ENCODE assay signal across 21 cellular contexts in the genomic region with DNA sequence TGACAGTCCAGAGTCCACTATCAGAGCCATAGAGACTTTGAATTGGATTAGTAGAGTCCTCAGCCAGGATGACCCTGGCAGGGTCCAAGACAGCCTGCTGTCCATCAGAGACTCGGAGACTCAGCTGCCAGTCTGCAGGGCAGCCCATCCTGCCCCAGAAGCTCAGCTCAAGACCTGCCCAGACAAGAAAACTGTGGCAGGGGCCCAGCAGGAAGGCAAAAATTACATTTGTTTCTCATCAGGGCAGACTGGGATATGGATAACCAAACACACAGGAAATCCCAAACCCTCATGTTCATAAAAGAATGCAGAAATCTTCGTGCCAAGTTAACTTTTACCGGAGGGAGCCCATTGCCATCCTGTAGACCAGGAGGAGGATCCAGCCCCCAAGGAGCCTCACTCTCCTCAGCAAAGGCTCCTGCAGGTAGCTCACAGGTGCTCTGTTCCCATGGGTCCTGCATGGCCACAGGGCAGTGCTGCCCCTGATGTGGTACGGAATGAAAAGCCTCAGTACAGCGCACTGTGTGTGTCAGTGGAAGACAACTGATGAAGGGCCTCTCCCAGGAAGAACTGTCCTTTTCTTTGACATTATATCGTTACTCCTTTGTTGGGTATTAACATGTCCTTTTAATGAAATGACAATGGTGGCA.
DNase-seq lines count a peak whose midpoint lies in the region; ATAC-seq and TF ChIP-seq lines count a peak whose summit lies in the region.
"Had no signal": no experiment of that assay in that cellular context is flagged by ENCODE, and none has a peak within 500 bp of the region (broad histone marks: within the 10 kb centered on the region; RNA-seq: fewer than 3 reads in every experiment).

No MANE protein-coding gene starts in this region.

- H3K9me3 ChIP-seq in skeletal muscle satellite cell (replicated peaks; ENCODE audit: low read length) (no peaks in the 10 kb centered on the region), mucosa of descending colon (no peaks in the 10 kb centered on the region)
- H3K9me3 ChIP-seq: tibial nerve had no signal

- no peaks in the 10 kb centered on the region for H3K9me3 Mint-ChIP-seq in activated naive CD8-positive, alpha-beta T cell treated with anti-CD3 and anti-CD28 coated beads, Interleukin-2, amount 50 U/mL, for 24 hours
- H3K9me3 Mint-ChIP-seq: CD8-positive, alpha-beta T cell had no signal

- TF ChIP-seq CTCF in mucosa of descending colon (IDR thresholded peaks at IDR 0.05): no peak

- H3K4me2 ChIP-seq in skeletal muscle satellite cell (ENCODE audit: low read length): peak overlapping the region; percentile 49

- H3K36me3 Mint-ChIP-seq in activated naive CD8-positive, alpha-beta T cell treated with anti-CD3 and anti-CD28 coated beads, Interleukin-2, amount 50 U/mL, for 24 hours (ENCODE audit: low read depth): no peaks in the 10 kb centered on the region
- H3K36me3 Mint-ChIP-seq: CD8-positive, alpha-beta T cell had no signal

- H3K4me3 ChIP-seq in skeletal muscle satellite cell (ENCODE audit: low read length) (no peak overlapping the region), mucosa of descending colon (no peak overlapping the region)
- H3K4me3 ChIP-seq: tibial nerve had no signal

- no peak overlapping the region for H3K4me3 Mint-ChIP-seq in activated naive CD8-positive, alpha-beta T cell treated with anti-CD3 and anti-CD28 coated beads, Interleukin-2, amount 50 U/mL, for 24 hours
- H3K4me3 Mint-ChIP-seq: CD8-positive, alpha-beta T cell had no signal

- H3K4me1 ChIP-seq in skeletal muscle satellite cell (ENCODE audit: control insufficient read depth, insufficient read depth, low read length): peaks cover 38% of the 10 kb centered on the region
- no peaks in the 10 kb centered on the region for H3K4me1 ChIP-seq in mucosa of descending colon (ENCODE audit: low read depth)

- intact Hi-C loops in mucosa of descending colon (cut with DNase I, micrococcal nuclease): no loop called here

- H3K27me3 Mint-ChIP-seq in activated naive CD8-positive, alpha-beta T cell treated with anti-CD3 and anti-CD28 coated beads, Interleukin-2, amount 50 U/mL, for 24 hours: no peaks in the 10 kb centered on the region

- peak; percentile 41 for DNase-seq in EL
- peak; percentile 57 for DNase-seq in fibroblast of peridontal ligament (ENCODE audit: extremely low read depth)
- no peak for DNase-seq in activated naive CD8-positive, alpha-beta T cell treated with anti-CD3 and anti-CD28 coated beads, Interleukin-2, amount 50 U/mL, for 24 hours
- DNase-seq in activated CD4-positive, alpha-beta T cell treated with anti-CD3 and anti-CD28 coated beads for 4 hours: no peak
- no peak for DNase-seq in mucosa of descending colon
- DNase-seq: activated CD4-positive, alpha-beta T cell treated with anti-CD3 and anti-CD28 coated beads for 1 hour; activated effector memory CD4-positive, alpha-beta T cell treated with Interleukin-2 at 50 U/mL for 16 hours; CD8-positive, alpha-beta T cell; H7; KBM-7; left colon; midbrain; NCI-H1048; NCI-H2081 treated with DMSO at 0.1 percent for 48 hours; NCI-H510A treated with DMSO at 0.1 percent for 48 hours; retina; stimulated activated naive CD4-positive, alpha-beta T cell had no signal

- ATAC-seq in SK-N-SH treated with all-trans-retinoic acid at 6 μM for 48 hours (peak; percentile 61), HG02981 (IDR thresholded peaks at IDR 0.05; ENCODE audit: unreplicated experiment) (no peak), mucosa of descending colon (no peak)
- ATAC-seq in activated naive CD8-positive, alpha-beta T cell treated with anti-CD3 and anti-CD28 coated beads, Interleukin-2, amount 50 U/mL, for 24 hours: no peak
- ATAC-seq: CD8-positive, alpha-beta T cell; left colon had no signal

- H3K36me3 ChIP-seq in skeletal muscle satellite cell (ENCODE audit: insufficient read depth, low read length) (no peaks in the 10 kb centered on the region), mucosa of descending colon (ENCODE audit: low read depth) (no peaks in the 10 kb centered on the region)
- H3K36me3 ChIP-seq: tibial nerve had no signal

- H3K9ac ChIP-seq in skeletal muscle satellite cell (ENCODE audit: low read depth, low read length): peak overlapping the region; percentile 69

- no peak overlapping the region for H3K27ac Mint-ChIP-seq in activated naive CD8-positive, alpha-beta T cell treated with anti-CD3 and anti-CD28 coated beads, Interleukin-2, amount 50 U/mL, for 24 hours
- H3K27ac Mint-ChIP-seq: CD8-positive, alpha-beta T cell had no signal

- no peaks in the 10 kb centered on the region for H3K27me3 ChIP-seq in skeletal muscle satellite cell (ENCODE audit: control insufficient read depth, insufficient read depth, low read length)
- H3K27me3 ChIP-seq: tibial nerve had no signal

- no peaks in the 10 kb centered on the region for H3K4me1 Mint-ChIP-seq in activated naive CD8-positive, alpha-beta T cell treated with anti-CD3 and anti-CD28 coated beads, Interleukin-2, amount 50 U/mL, for 24 hours

TF ChIP-seq in SK-N-SH treated with all-trans-retinoic acid at 6 μM for 48 hours, 23 proteins besides CTCF, POLR2A, EP300 and RAD21:
- TF ChIP-seq CSDC2 (CRISPR knock-in tag; IDR thresholded peaks at IDR 0.05) (no peak), CREB5 (CRISPR knock-in tag; IDR thresholded peaks at IDR 0.05; ENCODE audit: low read depth) (no peak), ZFP30 (CRISPR knock-in tag; IDR thresholded peaks at IDR 0.05) (no peak), TOX (CRISPR knock-in tag; IDR thresholded peaks at IDR 0.05; ENCODE audit: borderline replicate concordance) (no peak), SNAI2 (CRISPR knock-in tag; IDR thresholded peaks at IDR 0.05) (no peak)

Comparison
In these comparisons a context has a peak if more than half of its experiments do, and no peak if none do; other contexts are left out.
1. DNase-seq: peak in EL (single experiment) and fibroblast of peridontal ligament (single experiment); none in activated naive CD8-positive, alpha-beta T cell treated with anti-CD3 and anti-CD28 coated beads, Interleukin-2, amount 50 U/mL, for 24 hours (single experiment), activated CD4-positive, alpha-beta T cell treated with anti-CD3 and anti-CD28 coated beads for 4 hours (0 of 2) and mucosa of descending colon (0 of 3).